Comparison of ENCODE assay signal across 12 cellular contexts in genomic region chr6:5175635-5176034, GRCh38.
DNase-seq lines count a peak whose midpoint lies in the region; ATAC-seq, FAIRE-seq and TF ChIP-seq lines count a peak whose summit lies in the region.
"Had no signal": no experiment of that assay in that cellular context is flagged by ENCODE, and none has a peak within 500 bp of the region (broad histone marks: within the 10 kb centered on the region; RNA-seq: fewer than 3 reads in every experiment).

No MANE protein-coding gene starts in this region.

- CTCF ChIA-PET in activated CD4-positive, alpha-beta T cell treated with anti-CD3 and anti-CD28 coated beads, Interleukin-2, amount 10 ng/mL, durations not matched to agents 7 days and 5 days (lab: Charles Lee) = interaction anchor here (0.6 to 2.4 kb wide), 5 partner anchors 15 to 91 kb away, joined by 3 to 5 read pairs (median 4); no protein-coding TSS in a partner anchor

- no peaks in the 10 kb centered on the region for H3K9me3 ChIP-seq in small intestine (ENCODE audit: control insufficient read depth, low read depth)
- H3K9me3 ChIP-seq: psoas muscle, SK-N-SH had no signal

- intact Hi-C loops in lower leg skin (cut with DNase I; ENCODE audit: low total_unique reads) = no loop called here

- peaks cover 73% of the 10 kb centered on the region for H3K4me1 Mint-ChIP-seq in activated CD4-positive, alpha-beta T cell treated with anti-CD3 and anti-CD28 coated beads, Interleukin-2, amount 10 ng/mL, durations not matched to agents 7 days and 5 days
- H3K4me1 Mint-ChIP-seq in IgD-negative memory B cell = peaks cover 27 to 44% (median 38%) of the 10 kb centered on the region in 3 donors
- H3K4me1 Mint-ChIP-seq in activated T-helper 17 cell treated with anti-CD3 and anti-CD28 coated beads, Interleukin-2, amount 50 U/mL, for 72 hours = peaks cover 22% of the 10 kb centered on the region

- no peak for TF ChIP-seq POLR2A in lower leg skin (IDR thresholded peaks at IDR 0.05)

- WGBS in small intestine, 3 donors = 73 to 84% (median 79%) methylated on average over 6 of the region's 6 CpGs
- WGBS in lower leg skin, 2 donors = 87 to 89% methylated on average over 6 of the region's 6 CpGs

- no peaks in the 10 kb centered on the region for H3K4me1 ChIP-seq in small intestine (ENCODE audit: control insufficient read depth in 2 of 2, insufficient read depth in 1 of 2, low read depth in 1 of 2, low read length in 1 of 2)

- POLR2A ChIA-PET in activated CD4-positive, alpha-beta T cell treated with anti-CD3 and anti-CD28 coated beads, Interleukin-2, amount 10 ng/mL, durations not matched to agents 7 days and 5 days (lab: Charles Lee) = no interaction called here

- H3K4me3 ChIP-seq in small intestine (ENCODE audit: low read depth in 1 of 2, low read length in 2 of 2) = no peak overlapping the region
- H3K4me3 ChIP-seq in lower leg skin (ENCODE audit: low read depth, poor library complexity, severe bottlenecking) = no peak overlapping the region
- H3K4me3 ChIP-seq: psoas muscle had no signal

- no peaks in the 10 kb centered on the region for H3K36me3 ChIP-seq in small intestine (ENCODE audit: control insufficient read depth in 2 of 2, insufficient read depth in 2 of 2, low read length in 2 of 2)

- H3K36me3 Mint-ChIP-seq in activated CD4-positive, alpha-beta T cell treated with anti-CD3 and anti-CD28 coated beads, Interleukin-2, amount 10 ng/mL, durations not matched to agents 7 days and 5 days (ENCODE audit: low read depth) = peaks cover 4% of the 10 kb centered on the region
- peaks cover 3% of the 10 kb centered on the region for H3K36me3 Mint-ChIP-seq in IgD-negative memory B cell
- H3K36me3 Mint-ChIP-seq in activated T-helper 17 cell treated with anti-CD3 and anti-CD28 coated beads, Interleukin-2, amount 50 U/mL, for 72 hours (ENCODE audit: low read depth) = no peaks in the 10 kb centered on the region
- H3K36me3 Mint-ChIP-seq: type B pancreatic cell had no signal

- peak overlapping the region; percentile 65 for H3K4me3 Mint-ChIP-seq in activated CD4-positive, alpha-beta T cell treated with anti-CD3 and anti-CD28 coated beads, Interleukin-2, amount 10 ng/mL, durations not matched to agents 7 days and 5 days
- peak overlapping the region in 3 of 4 donors; percentile 30 to 74 (median 61) for H3K4me3 Mint-ChIP-seq in IgD-negative memory B cell
- peak overlapping the region; percentile 67 for H3K4me3 Mint-ChIP-seq in activated T-helper 17 cell treated with anti-CD3 and anti-CD28 coated beads, Interleukin-2, amount 50 U/mL, for 72 hours
- H3K4me3 Mint-ChIP-seq: type B pancreatic cell had no signal

- no peak for ATAC-seq in activated T-helper 17 cell treated with anti-CD3 and anti-CD28 coated beads, Interleukin-2, amount 50 U/mL, for 72 hours (replicated peaks)
- ATAC-seq: psoas muscle had no signal

- DNase-seq in activated CD4-positive, alpha-beta T cell treated with anti-CD3 and anti-CD28 coated beads, Interleukin-2, amount 10 ng/mL, durations not matched to agents 7 days and 5 days = peak; percentile 48
- DNase-seq in activated CD4-positive, alpha-beta T cell treated with anti-CD3 and anti-CD28 coated beads, Interleukin-2, amount 50 U/mL, for 4 hours = no peak
- DNase-seq in small intestine (peak; percentile 20), hepatic stellate cell (ENCODE audit: low spot score) (no peak), RKO (ENCODE audit: low spot score) (no peak), lower leg skin (ENCODE audit: low spot score in 2 of 2) (no peak)
- DNase-seq: kidney, psoas muscle, SK-N-SH had no signal

- TF ChIP-seq CTCF in lower leg skin (IDR thresholded peaks at IDR 0.05) = no peak

- H3K27me3 Mint-ChIP-seq in activated CD4-positive, alpha-beta T cell treated with anti-CD3 and anti-CD28 coated beads, Interleukin-2, amount 10 ng/mL, durations not matched to agents 7 days and 5 days = no peaks in the 10 kb centered on the region
- H3K27me3 Mint-ChIP-seq in IgD-negative memory B cell = no peaks in the 10 kb centered on the region
- H3K27me3 Mint-ChIP-seq in activated T-helper 17 cell treated with anti-CD3 and anti-CD28 coated beads, Interleukin-2, amount 50 U/mL, for 72 hours = no peaks in the 10 kb centered on the region
- H3K27me3 Mint-ChIP-seq: type B pancreatic cell had no signal

- H3K9me3 Mint-ChIP-seq in activated CD4-positive, alpha-beta T cell treated with anti-CD3 and anti-CD28 coated beads, Interleukin-2, amount 10 ng/mL, durations not matched to agents 7 days and 5 days = no peaks in the 10 kb centered on the region
- H3K9me3 Mint-ChIP-seq in IgD-negative memory B cell = no peaks in the 10 kb centered on the region
- no peaks in the 10 kb centered on the region for H3K9me3 Mint-ChIP-seq in activated T-helper 17 cell treated with anti-CD3 and anti-CD28 coated beads, Interleukin-2, amount 50 U/mL, for 72 hours
- H3K9me3 Mint-ChIP-seq: type B pancreatic cell had no signal

- FAIRE-seq in small intestine (lab: Jason Lieb, UNC) = no peak
- FAIRE-seq: kidney had no signal

- peak overlapping the region; percentile 92 for H3K27ac Mint-ChIP-seq in activated CD4-positive, alpha-beta T cell treated with anti-CD3 and anti-CD28 coated beads, Interleukin-2, amount 10 ng/mL, durations not matched to agents 7 days and 5 days
- peak overlapping the region in 2 of 3 donors; percentile 61 to 71 for H3K27ac Mint-ChIP-seq in IgD-negative memory B cell
- H3K27ac Mint-ChIP-seq in activated T-helper 17 cell treated with anti-CD3 and anti-CD28 coated beads, Interleukin-2, amount 50 U/mL, for 72 hours = peak overlapping the region; percentile 85
- H3K27ac Mint-ChIP-seq: type B pancreatic cell had no signal

- H3K27ac ChIP-seq in small intestine (ENCODE audit: low read depth in 1 of 2, low read length in 1 of 2) = peak overlapping the region in 1 of 2 donors; percentile 64
- H3K27ac ChIP-seq: psoas muscle had no signal

- H3K27me3 ChIP-seq in small intestine (ENCODE audit: control insufficient read depth in 2 of 2, insufficient read depth in 2 of 2, low read length in 2 of 2) = no peaks in the 10 kb centered on the region

Comparison
In these comparisons a context has a peak if more than half of its experiments do, and no peak if none do; other contexts are left out.
1. DNase-seq: peak in activated CD4-positive, alpha-beta T cell treated with anti-CD3 and anti-CD28 coated beads, Interleukin-2, amount 10 ng/mL, durations not matched to agents 7 days and 5 days (single experiment) and small intestine (single experiment); none in activated CD4-positive, alpha-beta T cell treated with anti-CD3 and anti-CD28 coated beads, Interleukin-2, amount 50 U/mL, for 4 hours (0 of 2), hepatic stellate cell (single experiment), RKO (single experiment) and lower leg skin (0 of 2).
2. Peak in every context shown above with its lines, with median percentiles within 50 percentile points of each other: H3K27ac Mint-ChIP-seq and H3K4me3 Mint-ChIP-seq.